Comparison of ENCODE assay signal across 22 cellular contexts in genomic region chr12:49010092-49010668, GRCh38. TPM values are rescaled to one million over a fixed set of nuclear protein-coding genes. Genes with fewer than 3 reads are reported as not detected.
"Had no signal": no experiment of that assay in that cellular context is flagged by ENCODE, and none has a peak within 500 bp of the region (broad histone marks: within the 10 kb centered on the region; RNA-seq: fewer than 3 reads in every experiment).

No MANE protein-coding gene starts in this region.

- H3K27ac ChIP-seq: esophagus muscularis mucosa, heart right ventricle, lower lobe of right lung, neural progenitor cell, right lobe of liver, skin epidermis, thyroid gland had no signal

- H3K4me1 ChIP-seq: lower lobe of right lung, neural progenitor cell, right lobe of liver, thyroid gland had no signal

- H3K9ac ChIP-seq: neural progenitor cell had no signal

- ATAC-seq: heart right ventricle; naive thymus-derived CD4-positive, alpha-beta T cell; right lobe of liver; WTC11 had no signal

- H3K9me3 Mint-ChIP-seq: naive thymus-derived CD4-positive, alpha-beta T cell; neural progenitor cell; stimulated activated naive CD8-positive, alpha-beta T cell treated with anti-CD3 and anti-CD28 coated beads, Interleukin-15, Interleukin-2, amounts not matched to agents 100 ng/mL and 50 ng/mL, for 24 hours; T-helper 1 cell treated with Interleukin-12 subunit alpha and Interleukin-12 subunit beta and Interleukin-4 antibody, amounts not matched to agents 30 μg/mL and 1 μg/mL, for 36 hours; WTC11 had no signal

- H3K4me3 ChIP-seq: esophagus muscularis mucosa, heart right ventricle, lower lobe of right lung, neural progenitor cell, right lobe of liver, skin epidermis, thyroid gland had no signal

- H3K27me3 ChIP-seq: heart right ventricle, neural progenitor cell, right lobe of liver, thyroid gland had no signal

- H3K27me3 Mint-ChIP-seq: activated naive CD8-positive, alpha-beta T cell; stimulated activated naive CD8-positive, alpha-beta T cell treated with anti-CD3 and anti-CD28 coated beads, Interleukin-15, Interleukin-2, amounts not matched to agents 100 ng/mL and 50 ng/mL, for 24 hours had no signal

- H2AFZ ChIP-seq: neural progenitor cell had no signal

- H3K4me2 ChIP-seq: neural progenitor cell had no signal

- H3K4me3 Mint-ChIP-seq: activated naive CD8-positive, alpha-beta T cell; naive thymus-derived CD4-positive, alpha-beta T cell; neural progenitor cell; stimulated activated naive CD8-positive, alpha-beta T cell treated with anti-CD3 and anti-CD28 coated beads, Interleukin-15, Interleukin-2, amounts not matched to agents 100 ng/mL and 50 ng/mL, for 24 hours; T-helper 1 cell treated with Interleukin-12 subunit alpha and Interleukin-12 subunit beta and Interleukin-4 antibody, amounts not matched to agents 30 μg/mL and 1 μg/mL, for 36 hours; WTC11 had no signal

- H3K9me3 ChIP-seq: esophagus muscularis mucosa, heart right ventricle, lower lobe of right lung, right lobe of liver, thyroid gland had no signal

- H3K27ac Mint-ChIP-seq: activated naive CD8-positive, alpha-beta T cell; naive thymus-derived CD4-positive, alpha-beta T cell; neural progenitor cell; stimulated activated naive CD8-positive, alpha-beta T cell treated with anti-CD3 and anti-CD28 coated beads, Interleukin-15, Interleukin-2, amounts not matched to agents 100 ng/mL and 50 ng/mL, for 24 hours; T-helper 1 cell treated with Interleukin-12 subunit alpha and Interleukin-12 subunit beta and Interleukin-4 antibody, amounts not matched to agents 30 μg/mL and 1 μg/mL, for 36 hours; WTC11 had no signal

- DNase-seq: activated CD4-positive, alpha-beta T cell treated with anti-CD3 and anti-CD28 coated beads, Interleukin-2, amount 50 U/mL, for 4 hours; central memory CD4-positive, alpha-beta T cell; effector memory CD4-positive, alpha-beta T cell; heart right ventricle; lower lobe of right lung; naive thymus-derived CD4-positive, alpha-beta T cell; right lobe of liver; stimulated activated CD4-positive, alpha-beta T cell treated with anti-CD3 and anti-CD28 coated beads, Interleukin-1b, Interleukin-23, amount 100 ng/mL, for 48 hours; substantia nigra; T1000; thyroid gland had no signal

- H3K4me1 Mint-ChIP-seq: neural progenitor cell had no signal

- H3K36me3 ChIP-seq: neural progenitor cell had no signal

RNA-seq across cellular contexts. Expression of gene DDN, which starts 11.0 kb away (rescaled TPM):
- total RNA-seq: lower lobe of right lung had no signal
- polyA plus RNA-seq: naive thymus-derived CD4-positive, alpha-beta T cell; urinary bladder had no signal

RNA-seq across cellular contexts. Expression of gene WNT1, which starts 32.1 kb away (rescaled TPM):
- total RNA-seq: astrocyte, dermis microvascular lymphatic vessel endothelial cell, esophagus muscularis mucosa, heart right ventricle, lower lobe of right lung, right lobe of liver, thyroid gland, urinary bladder, WTC11 had no signal
- polyA plus RNA-seq: heart right ventricle, keratinocyte, urinary bladder had no signal
